ENCODE assay signal across 1 cellular context in the genomic region with DNA sequence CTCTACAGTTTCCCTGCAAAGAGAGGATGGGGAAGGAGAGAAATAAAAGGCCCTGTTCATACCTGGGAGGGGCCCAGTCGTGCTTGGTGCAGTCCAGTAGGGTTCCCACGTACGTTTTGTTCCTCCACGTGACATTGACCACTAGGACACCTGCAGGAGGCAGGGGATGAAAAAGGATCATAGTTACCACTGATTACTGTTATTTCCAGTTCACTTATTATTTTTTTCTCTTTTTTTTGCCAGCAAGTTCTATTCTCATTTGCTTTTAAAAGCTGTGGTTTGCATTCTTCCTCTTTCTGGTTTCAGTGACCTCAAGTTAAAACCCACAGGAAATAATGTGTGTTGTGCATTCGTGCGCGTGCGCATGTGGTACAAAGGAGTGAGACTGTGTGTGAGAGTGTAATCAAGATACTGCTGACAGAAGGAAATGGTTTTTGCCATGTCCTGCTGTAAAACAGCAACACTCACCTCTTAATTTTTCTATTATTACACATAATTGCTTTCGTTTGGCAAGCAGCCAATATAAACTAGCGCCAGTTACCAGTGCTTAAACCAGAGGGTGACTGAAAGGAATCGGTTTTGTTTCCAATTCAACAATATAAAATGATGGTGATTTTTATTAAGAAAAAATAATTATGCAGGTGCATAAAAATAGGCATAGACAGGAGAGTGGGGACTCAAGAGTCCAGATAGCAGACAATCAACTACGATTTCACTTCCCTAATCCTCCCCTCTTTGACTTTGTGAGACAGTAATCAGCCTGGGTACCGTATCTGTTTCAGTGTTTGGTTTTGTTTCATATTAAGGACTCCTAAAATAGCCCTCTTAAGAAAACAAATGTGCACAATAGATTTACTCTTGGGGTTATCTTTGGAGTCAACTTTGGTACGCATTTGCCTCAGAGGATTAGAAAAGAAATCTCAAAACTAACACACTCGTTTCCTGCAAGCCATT.
TF ChIP-seq lines count a peak whose summit lies in the region.

No MANE protein-coding gene starts in this region.

TF ChIP-seq in HEK293, 187 proteins besides CTCF, POLR2A, EP300 and RAD21 (continued from another document and continues in another):
- TF ChIP-seq SP3 (tag by site-specific recombination; IDR thresholded peaks at IDR 0.05) (no peak), ZNF214 (tag by site-specific recombination; IDR thresholded peaks at IDR 0.05; ENCODE audit: borderline replicate concordance) (0 out of 2 replicates have a peak, but pooled peaks have one; percentile 27), ZNF777 (tag by site-specific recombination; IDR thresholded peaks at IDR 0.05; ENCODE audit: borderline replicate concordance) (no peak), ZSCAN16 (tag by site-specific recombination; IDR thresholded peaks at IDR 0.05) (no peak), ZNF76 (tag by site-specific recombination; IDR thresholded peaks at IDR 0.05; ENCODE audit: borderline replicate concordance, low read depth) (no peak), ZNF37A (tag by site-specific recombination; IDR thresholded peaks at IDR 0.05) (peak; percentile 78; the same call in 1 of the 2 replicates), ZNF571 (tag by site-specific recombination; IDR thresholded peaks at IDR 0.05) (no peak), ZNF792 (tag by site-specific recombination; IDR thresholded peaks at IDR 0.05) (no peak), BCL11B (tag by site-specific recombination; IDR thresholded peaks at IDR 0.05; ENCODE audit: low read depth) (no peak), EGR2 (tag by site-specific recombination; IDR thresholded peaks at IDR 0.05; ENCODE audit: low read depth) (no peak), ZNF549 (tag by site-specific recombination; IDR thresholded peaks at IDR 0.05) (peak; percentile 59; the same call in 1 of the 2 replicates), TCF7L2 (IDR thresholded peaks at IDR 0.05; ENCODE audit: borderline replicate concordance, low read depth, low read length) (peak; percentile 83), ZNF121 (tag by site-specific recombination; IDR thresholded peaks at IDR 0.05) (no peak), ZNF830 (tag by site-specific recombination; IDR thresholded peaks at IDR 0.05; ENCODE audit: low read depth) (no peak; the same call in 1 of the 2 replicates), ZNF600 (tag by site-specific recombination; IDR thresholded peaks at IDR 0.05) (peak; percentile 50; the same call in 1 of the 2 replicates), YY2 (tag by site-specific recombination; IDR thresholded peaks at IDR 0.05) (no peak), KLF9 (tag by site-specific recombination; IDR thresholded peaks at IDR 0.05; ENCODE audit: low read depth) (no peak), GLI2 (tag by site-specific recombination; IDR thresholded peaks at IDR 0.05; ENCODE audit: borderline replicate concordance, low read depth) (peak; percentile 54), ZNF544 (tag by site-specific recombination; IDR thresholded peaks at IDR 0.05) (no peak), ZFP41 (tag by site-specific recombination; IDR thresholded peaks at IDR 0.05; ENCODE audit: borderline replicate concordance) (no peak), ZNF16 (tag by site-specific recombination; IDR thresholded peaks at IDR 0.05; ENCODE audit: low read depth) (no peak), ZNF707 (tag by site-specific recombination; IDR thresholded peaks at IDR 0.05) (no peak), ZNF138 (tag by site-specific recombination; IDR thresholded peaks at IDR 0.05; ENCODE audit: borderline replicate concordance) (no peak), ZNF473 (tag by site-specific recombination; IDR thresholded peaks at IDR 0.05) (no peak), ZNF747 (tag by site-specific recombination; IDR thresholded peaks at IDR 0.05) (no peak), ZNF510 (tag by site-specific recombination; IDR thresholded peaks at IDR 0.05; ENCODE audit: insufficient replicate concordance) (peak; percentile 29), HOXA7 (CRISPR knock-in tag; IDR thresholded peaks at IDR 0.05; ENCODE audit: borderline replicate concordance) (no peak), ZNF48 (tag by site-specific recombination; IDR thresholded peaks at IDR 0.05) (no peak), ZNF223 (tag by site-specific recombination; IDR thresholded peaks at IDR 0.05) (no peak), ZNF350 (tag by site-specific recombination; IDR thresholded peaks at IDR 0.05) (no peak), ZNF560 (tag by site-specific recombination; IDR thresholded peaks at IDR 0.05; ENCODE audit: borderline replicate concordance) (no peak), SALL2 (tag by site-specific recombination; IDR thresholded peaks at IDR 0.05; ENCODE audit: borderline replicate concordance) (no peak), KLF7 (tag by site-specific recombination; IDR thresholded peaks at IDR 0.05; ENCODE audit: borderline replicate concordance) (no peak), ZNF585B (tag by site-specific recombination; IDR thresholded peaks at IDR 0.05) (no peak), KLF8 (tag by site-specific recombination; IDR thresholded peaks at IDR 0.05) (0 out of 2 replicates have a peak, but pooled peaks have one; percentile 13), ZNF174 (tag by site-specific recombination; IDR thresholded peaks at IDR 0.05) (peak; percentile 79; the same call in 1 of the 2 replicates), ZNF354C (tag by site-specific recombination; IDR thresholded peaks at IDR 0.05; ENCODE audit: borderline replicate concordance, low read depth) (no peak), REPIN1 (tag by site-specific recombination; IDR thresholded peaks at IDR 0.05; ENCODE audit: low read depth) (no peak)
- TF ChIP-seq, protein P1, sequence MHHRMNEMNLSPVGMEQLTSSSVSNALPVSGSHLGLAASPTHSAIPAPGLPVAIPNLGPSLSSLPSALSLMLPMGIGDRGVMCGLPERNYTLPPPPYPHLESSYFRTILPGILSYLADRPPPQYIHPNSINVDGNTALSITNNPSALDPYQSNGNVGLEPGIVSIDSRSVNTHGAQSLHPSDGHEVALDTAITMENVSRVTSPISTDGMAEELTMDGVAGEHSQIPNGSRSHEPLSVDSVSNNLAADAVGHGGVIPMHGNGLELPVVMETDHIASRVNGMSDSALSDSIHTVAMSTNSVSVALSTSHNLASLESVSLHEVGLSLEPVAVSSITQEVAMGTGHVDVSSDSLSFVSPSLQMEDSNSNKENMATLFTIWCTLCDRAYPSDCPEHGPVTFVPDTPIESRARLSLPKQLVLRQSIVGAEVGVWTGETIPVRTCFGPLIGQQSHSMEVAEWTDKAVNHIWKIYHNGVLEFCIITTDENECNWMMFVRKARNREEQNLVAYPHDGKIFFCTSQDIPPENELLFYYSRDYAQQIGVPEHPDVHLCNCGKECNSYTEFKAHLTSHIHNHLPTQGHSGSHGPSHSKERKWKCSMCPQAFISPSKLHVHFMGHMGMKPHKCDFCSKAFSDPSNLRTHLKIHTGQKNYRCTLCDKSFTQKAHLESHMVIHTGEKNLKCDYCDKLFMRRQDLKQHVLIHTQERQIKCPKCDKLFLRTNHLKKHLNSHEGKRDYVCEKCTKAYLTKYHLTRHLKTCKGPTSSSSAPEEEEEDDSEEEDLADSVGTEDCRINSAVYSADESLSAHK (tag by site-specific recombination; IDR thresholded peaks at IDR 0.05): peak; percentile 61
- TF ChIP-seq, protein P2, sequence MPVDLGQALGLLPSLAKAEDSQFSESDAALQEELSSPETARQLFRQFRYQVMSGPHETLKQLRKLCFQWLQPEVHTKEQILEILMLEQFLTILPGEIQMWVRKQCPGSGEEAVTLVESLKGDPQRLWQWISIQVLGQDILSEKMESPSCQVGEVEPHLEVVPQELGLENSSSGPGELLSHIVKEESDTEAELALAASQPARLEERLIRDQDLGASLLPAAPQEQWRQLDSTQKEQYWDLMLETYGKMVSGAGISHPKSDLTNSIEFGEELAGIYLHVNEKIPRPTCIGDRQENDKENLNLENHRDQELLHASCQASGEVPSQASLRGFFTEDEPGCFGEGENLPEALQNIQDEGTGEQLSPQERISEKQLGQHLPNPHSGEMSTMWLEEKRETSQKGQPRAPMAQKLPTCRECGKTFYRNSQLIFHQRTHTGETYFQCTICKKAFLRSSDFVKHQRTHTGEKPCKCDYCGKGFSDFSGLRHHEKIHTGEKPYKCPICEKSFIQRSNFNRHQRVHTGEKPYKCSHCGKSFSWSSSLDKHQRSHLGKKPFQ (tag by site-specific recombination; IDR thresholded peaks at IDR 0.05): peak; percentile 50; the same call in 1 of the 2 replicates
- TF ChIP-seq, protein P3, sequence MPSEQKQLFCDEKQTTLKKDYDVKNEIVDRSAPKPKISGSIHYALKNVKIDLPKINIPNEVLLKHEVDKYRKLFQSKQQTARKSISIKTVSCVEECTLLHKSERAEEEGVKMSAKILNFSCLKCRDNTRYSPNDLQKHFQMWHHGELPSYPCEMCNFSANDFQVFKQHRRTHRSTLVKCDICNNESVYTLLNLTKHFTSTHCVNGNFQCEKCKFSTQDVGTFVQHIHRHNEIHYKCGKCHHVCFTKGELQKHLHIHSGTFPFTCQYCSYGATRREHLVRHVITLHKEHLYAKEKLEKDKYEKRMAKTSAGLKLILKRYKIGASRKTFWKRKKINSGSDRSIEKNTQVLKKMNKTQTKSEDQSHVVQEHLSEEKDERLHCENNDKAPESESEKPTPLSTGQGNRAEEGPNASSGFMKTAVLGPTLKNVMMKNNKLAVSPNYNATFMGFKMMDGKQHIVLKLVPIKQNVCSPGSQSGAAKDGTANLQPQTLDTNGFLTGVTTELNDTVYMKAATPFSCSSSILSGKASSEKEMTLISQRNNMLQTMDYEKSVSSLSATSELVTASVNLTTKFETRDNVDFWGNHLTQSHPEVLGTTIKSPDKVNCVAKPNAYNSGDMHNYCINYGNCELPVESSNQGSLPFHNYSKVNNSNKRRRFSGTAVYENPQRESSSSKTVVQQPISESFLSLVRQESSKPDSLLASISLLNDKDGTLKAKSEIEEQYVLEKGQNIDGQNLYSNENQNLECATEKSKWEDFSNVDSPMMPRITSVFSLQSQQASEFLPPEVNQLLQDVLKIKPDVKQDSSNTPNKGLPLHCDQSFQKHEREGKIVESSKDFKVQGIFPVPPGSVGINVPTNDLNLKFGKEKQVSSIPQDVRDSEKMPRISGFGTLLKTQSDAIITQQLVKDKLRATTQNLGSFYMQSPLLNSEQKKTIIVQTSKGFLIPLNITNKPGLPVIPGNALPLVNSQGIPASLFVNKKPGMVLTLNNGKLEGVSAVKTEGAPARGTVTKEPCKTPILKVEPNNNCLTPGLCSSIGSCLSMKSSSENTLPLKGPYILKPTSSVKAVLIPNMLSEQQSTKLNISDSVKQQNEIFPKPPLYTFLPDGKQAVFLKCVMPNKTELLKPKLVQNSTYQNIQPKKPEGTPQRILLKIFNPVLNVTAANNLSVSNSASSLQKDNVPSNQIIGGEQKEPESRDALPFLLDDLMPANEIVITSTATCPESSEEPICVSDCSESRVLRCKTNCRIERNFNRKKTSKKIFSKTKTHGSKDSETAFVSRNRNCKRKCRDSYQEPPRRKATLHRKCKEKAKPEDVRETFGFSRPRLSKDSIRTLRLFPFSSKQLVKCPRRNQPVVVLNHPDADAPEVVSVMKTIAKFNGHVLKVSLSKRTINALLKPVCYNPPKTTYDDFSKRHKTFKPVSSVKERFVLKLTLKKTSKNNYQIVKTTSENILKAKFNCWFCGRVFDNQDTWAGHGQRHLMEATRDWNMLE (tag by site-specific recombination; conservative IDR thresholded peaks at IDR 0.05; ENCODE audit: low read depth): peak; percentile 36; the same call in 1 of the 2 replicates
- TF ChIP-seq, protein P4, sequence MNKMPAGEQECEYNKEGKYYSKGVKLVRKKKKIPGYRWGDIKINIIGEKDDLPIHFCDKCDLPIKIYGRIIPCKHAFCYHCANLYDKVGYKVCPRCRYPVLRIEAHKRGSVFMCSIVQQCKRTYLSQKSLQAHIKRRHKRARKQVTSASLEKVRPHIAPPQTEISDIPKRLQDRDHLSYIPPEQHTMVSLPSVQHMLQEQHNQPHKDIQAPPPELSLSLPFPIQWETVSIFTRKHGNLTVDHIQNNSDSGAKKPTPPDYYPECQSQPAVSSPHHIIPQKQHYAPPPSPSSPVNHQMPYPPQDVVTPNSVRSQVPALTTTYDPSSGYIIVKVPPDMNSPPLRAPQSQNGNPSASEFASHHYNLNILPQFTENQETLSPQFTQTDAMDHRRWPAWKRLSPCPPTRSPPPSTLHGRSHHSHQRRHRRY (tag by site-specific recombination; IDR thresholded peaks at IDR 0.05): no peak
- TF ChIP-seq, protein P5, sequence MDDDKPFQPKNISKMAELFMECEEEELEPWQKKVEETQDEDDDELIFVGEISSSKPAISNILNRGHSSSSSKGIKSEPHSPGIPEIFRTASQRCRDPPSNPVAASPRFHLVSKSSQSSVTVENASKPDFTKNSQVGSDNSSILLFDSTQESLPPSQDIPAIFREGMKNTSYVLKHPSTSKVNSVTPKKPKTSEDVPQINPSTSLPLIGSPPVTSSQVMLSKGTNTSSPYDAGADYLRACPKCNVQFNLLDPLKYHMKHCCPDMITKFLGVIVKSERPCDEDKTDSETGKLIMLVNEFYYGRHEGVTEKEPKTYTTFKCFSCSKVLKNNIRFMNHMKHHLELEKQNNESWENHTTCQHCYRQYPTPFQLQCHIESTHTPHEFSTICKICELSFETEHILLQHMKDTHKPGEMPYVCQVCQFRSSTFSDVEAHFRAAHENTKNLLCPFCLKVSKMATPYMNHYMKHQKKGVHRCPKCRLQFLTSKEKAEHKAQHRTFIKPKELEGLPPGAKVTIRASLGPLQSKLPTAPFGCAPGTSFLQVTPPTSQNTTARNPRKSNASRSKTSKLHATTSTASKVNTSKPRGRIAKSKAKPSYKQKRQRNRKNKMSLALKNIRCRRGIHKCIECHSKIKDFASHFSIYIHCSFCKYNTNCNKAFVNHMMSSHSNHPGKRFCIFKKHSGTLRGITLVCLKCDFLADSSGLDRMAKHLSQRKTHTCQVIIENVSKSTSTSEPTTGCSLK (tag by site-specific recombination; IDR thresholded peaks at IDR 0.05): no peak
- TF ChIP-seq, protein P6, sequence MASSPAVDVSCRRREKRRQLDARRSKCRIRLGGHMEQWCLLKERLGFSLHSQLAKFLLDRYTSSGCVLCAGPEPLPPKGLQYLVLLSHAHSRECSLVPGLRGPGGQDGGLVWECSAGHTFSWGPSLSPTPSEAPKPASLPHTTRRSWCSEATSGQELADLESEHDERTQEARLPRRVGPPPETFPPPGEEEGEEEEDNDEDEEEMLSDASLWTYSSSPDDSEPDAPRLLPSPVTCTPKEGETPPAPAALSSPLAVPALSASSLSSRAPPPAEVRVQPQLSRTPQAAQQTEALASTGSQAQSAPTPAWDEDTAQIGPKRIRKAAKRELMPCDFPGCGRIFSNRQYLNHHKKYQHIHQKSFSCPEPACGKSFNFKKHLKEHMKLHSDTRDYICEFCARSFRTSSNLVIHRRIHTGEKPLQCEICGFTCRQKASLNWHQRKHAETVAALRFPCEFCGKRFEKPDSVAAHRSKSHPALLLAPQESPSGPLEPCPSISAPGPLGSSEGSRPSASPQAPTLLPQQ (tag by site-specific recombination; IDR thresholded peaks at IDR 0.05): peak; percentile 62
- TF ChIP-seq, protein P7, sequence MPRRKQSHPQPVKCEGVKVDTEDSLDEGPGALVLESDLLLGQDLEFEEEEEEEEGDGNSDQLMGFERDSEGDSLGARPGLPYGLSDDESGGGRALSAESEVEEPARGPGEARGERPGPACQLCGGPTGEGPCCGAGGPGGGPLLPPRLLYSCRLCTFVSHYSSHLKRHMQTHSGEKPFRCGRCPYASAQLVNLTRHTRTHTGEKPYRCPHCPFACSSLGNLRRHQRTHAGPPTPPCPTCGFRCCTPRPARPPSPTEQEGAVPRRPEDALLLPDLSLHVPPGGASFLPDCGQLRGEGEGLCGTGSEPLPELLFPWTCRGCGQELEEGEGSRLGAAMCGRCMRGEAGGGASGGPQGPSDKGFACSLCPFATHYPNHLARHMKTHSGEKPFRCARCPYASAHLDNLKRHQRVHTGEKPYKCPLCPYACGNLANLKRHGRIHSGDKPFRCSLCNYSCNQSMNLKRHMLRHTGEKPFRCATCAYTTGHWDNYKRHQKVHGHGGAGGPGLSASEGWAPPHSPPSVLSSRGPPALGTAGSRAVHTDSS (tag by site-specific recombination; IDR thresholded peaks at IDR 0.05): 0 out of 2 replicates have a peak, but pooled peaks have one; percentile 23
